In the genomic region with DNA sequence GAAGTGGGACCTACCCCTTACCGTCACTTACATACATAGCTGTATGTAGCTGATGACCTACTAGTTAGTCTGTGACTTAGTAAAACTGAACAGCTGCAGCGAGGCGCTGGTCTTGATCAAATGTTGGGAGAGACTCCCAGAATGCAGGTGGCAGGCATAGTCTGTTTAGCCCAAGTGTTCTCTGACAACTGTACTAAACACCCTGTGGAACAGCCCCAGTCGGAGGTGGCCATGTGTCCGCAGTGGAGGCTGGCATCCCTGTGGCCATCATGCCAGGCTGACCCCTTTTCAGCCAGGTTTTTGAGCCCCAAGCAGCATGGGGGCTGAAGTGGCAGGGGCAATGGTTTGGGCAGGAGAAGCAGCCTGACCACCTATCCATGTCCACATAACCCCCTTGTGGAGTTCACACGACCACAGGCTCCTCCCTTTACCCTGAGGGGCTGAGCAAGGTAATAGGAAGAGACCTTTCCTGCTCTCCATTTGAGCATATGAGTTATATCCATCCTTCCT, we compare ENCODE assay signal across 18 cellular contexts. TPM values are rescaled to one million over a fixed set of nuclear protein-coding genes. Genes with fewer than 3 reads are reported as not detected.
DNase-seq lines count a peak whose midpoint lies in the region; ATAC-seq and TF ChIP-seq lines count a peak whose summit lies in the region.
"Had no signal": no experiment of that assay in that cellular context is flagged by ENCODE, and none has a peak within 500 bp of the region (broad histone marks: within the 10 kb centered on the region; RNA-seq: fewer than 3 reads in every experiment).

No MANE protein-coding gene starts in this region.

- H3K27me3 ChIP-seq in endodermal cell (ENCODE audit: control insufficient read depth, insufficient read depth, low read length, poor library complexity, severe bottlenecking), result peaks cover 19% of the 10 kb centered on the region

- TF ChIP-seq CTCF in endodermal cell (conservative IDR thresholded peaks at IDR 0.05), result no peak

- no peak overlapping the region for H3K4me3 ChIP-seq in endodermal cell (ENCODE audit: low read length)

- intact Hi-C loops in sciatic nerve (cut with DNase I) (no loop called here), left colon (cut with DNase I, micrococcal nuclease) (no loop called here)

- no peak overlapping the region for H3K27ac Mint-ChIP-seq in activated T-cell treated with anti-CD3 and anti-CD28 coated beads, Interleukin-2, amount 50 U/mL, for 24 hours
- no peak overlapping the region for H3K27ac Mint-ChIP-seq in activated T-cell treated with anti-CD3 and anti-CD28 coated beads, Interleukin-2, amount 50 U/mL, for 72 hours
- no peak overlapping the region for H3K27ac Mint-ChIP-seq in endodermal cell
- H3K27ac Mint-ChIP-seq in immature natural killer cell, result no peak overlapping the region

- H3K27ac ChIP-seq in endodermal cell (ENCODE audit: low read depth, low read length), result no peak overlapping the region

- no peaks in the 10 kb centered on the region for H3K4me1 Mint-ChIP-seq in activated T-cell treated with anti-CD3 and anti-CD28 coated beads, Interleukin-2, amount 50 U/mL, for 24 hours (ENCODE audit: low read depth)
- H3K4me1 Mint-ChIP-seq in activated T-cell treated with anti-CD3 and anti-CD28 coated beads, Interleukin-2, amount 50 U/mL, for 72 hours (ENCODE audit: low read depth), result no peaks in the 10 kb centered on the region
- peaks cover 12% of the 10 kb centered on the region for H3K4me1 Mint-ChIP-seq in endodermal cell
- H3K4me1 Mint-ChIP-seq in immature natural killer cell, result no peaks in the 10 kb centered on the region

- peaks cover 2% of the 10 kb centered on the region for H3K4me1 ChIP-seq in endodermal cell (ENCODE audit: control insufficient read depth, insufficient read depth, low read length)

- H3K27me3 Mint-ChIP-seq in activated T-cell treated with anti-CD3 and anti-CD28 coated beads, Interleukin-2, amount 50 U/mL, for 24 hours, result peaks cover 3% of the 10 kb centered on the region
- H3K27me3 Mint-ChIP-seq in activated T-cell treated with anti-CD3 and anti-CD28 coated beads, Interleukin-2, amount 50 U/mL, for 72 hours (ENCODE audit: low read depth), result peaks cover 5% of the 10 kb centered on the region
- H3K27me3 Mint-ChIP-seq in endodermal cell (ENCODE audit: insufficient read depth) (peaks cover 14% of the 10 kb centered on the region), immature natural killer cell (ENCODE audit: low read depth in 3 of 3) (peaks cover 1 to 7% (median 2%) of the 10 kb centered on the region in 3 donors)

- DNase-seq in activated T-cell treated with anti-CD3 and anti-CD28 coated beads, Interleukin-2, amount 50 U/mL, for 24 hours, result peak; percentile 6
- DNase-seq in activated T-cell treated with anti-CD3 and anti-CD28 coated beads, Interleukin-2, amount 50 U/mL, for 72 hours, result no peak
- DNase-seq in endodermal cell (peak; percentile 35), sciatic nerve (ENCODE audit: low spot score) (peak; percentile 30), immature natural killer cell (no peak), left colon (no peak)
- DNase-seq: 8988T; DMS79 treated with DMSO at 0.1 percent for 48 hours; GF-D8; NCI-H1092 treated with DMSO at 0.1 percent for 48 hours; NCI-H1436 treated with DMSO at 0.1 percent for 48 hours; NCI-H187 treated with DMSO at 0.1 percent for 48 hours; NCI-H2171 treated with DMSO at 0.1 percent for 48 hours; NCI-H524 treated with DMSO at 0.1 percent for 48 hours; NK-92 treated with Interleukin-12 subunit alpha and Interleukin-12 subunit beta, amount 100 ng/mL, for 24 hours; PC-3 had no signal

- no peaks in the 10 kb centered on the region for H3K36me3 Mint-ChIP-seq in activated T-cell treated with anti-CD3 and anti-CD28 coated beads, Interleukin-2, amount 50 U/mL, for 24 hours (ENCODE audit: low read depth)
- H3K36me3 Mint-ChIP-seq in activated T-cell treated with anti-CD3 and anti-CD28 coated beads, Interleukin-2, amount 50 U/mL, for 72 hours (ENCODE audit: insufficient read depth in 2 of 2), result no peaks in the 10 kb centered on the region
- H3K36me3 Mint-ChIP-seq in endodermal cell (ENCODE audit: low read depth) (no peaks in the 10 kb centered on the region), immature natural killer cell (no peaks in the 10 kb centered on the region)

- H3K4me3 Mint-ChIP-seq in activated T-cell treated with anti-CD3 and anti-CD28 coated beads, Interleukin-2, amount 50 U/mL, for 24 hours, result no peak overlapping the region
- no peak overlapping the region for H3K4me3 Mint-ChIP-seq in activated T-cell treated with anti-CD3 and anti-CD28 coated beads, Interleukin-2, amount 50 U/mL, for 72 hours
- H3K4me3 Mint-ChIP-seq in endodermal cell (no peak overlapping the region), immature natural killer cell (no peak overlapping the region)

- no peaks in the 10 kb centered on the region for H3K36me3 ChIP-seq in endodermal cell (ENCODE audit: control insufficient read depth, insufficient read depth, low read length)

- no peak for ATAC-seq in activated T-cell treated with anti-CD3 and anti-CD28 coated beads, Interleukin-2, amount 50 U/mL, for 72 hours (replicated peaks in 1 of 2)
- ATAC-seq in sciatic nerve (no peak), GM19351 (IDR thresholded peaks at IDR 0.05; ENCODE audit: unreplicated experiment) (no peak), left colon (no peak)
- ATAC-seq: PC-3 had no signal

- H3K9me3 ChIP-seq in endodermal cell (ENCODE audit: control insufficient read depth, low read length), result no peaks in the 10 kb centered on the region

- no peak overlapping the region for H3K9ac ChIP-seq in endodermal cell (ENCODE audit: extremely low read depth, low read length, poor library complexity, severe bottlenecking)

- WGBS in endodermal cell (ENCODE audit: insufficient coverage in 1 of 2, insufficient read length in 1 of 2), 2 experiments, result 85 to 91% methylated on average over 6 of the region's 6 CpGs

- no peaks in the 10 kb centered on the region for H3K9me3 Mint-ChIP-seq in activated T-cell treated with anti-CD3 and anti-CD28 coated beads, Interleukin-2, amount 50 U/mL, for 24 hours
- H3K9me3 Mint-ChIP-seq in activated T-cell treated with anti-CD3 and anti-CD28 coated beads, Interleukin-2, amount 50 U/mL, for 72 hours, result no peaks in the 10 kb centered on the region
- H3K9me3 Mint-ChIP-seq in endodermal cell (no peaks in the 10 kb centered on the region), immature natural killer cell (peaks cover 0 to 2% (median 0%) of the 10 kb centered on the region in 6 donors)

RNA-seq across cellular contexts. Expression of a gene that starts 7.2 kb away (rescaled TPM):
- 10 to 100 TPM; 52.3 to 58.9 TPM for total RNA-seq in activated T-cell treated with anti-CD3 and anti-CD28 coated beads, Interleukin-2, amount 50 U/mL, for 72 hours
- total RNA-seq in endodermal cell (10 to 100 TPM; 15.3 to 18.5 TPM), sciatic nerve (5.5 TPM), left colon (1 to 10 TPM in 1 of 2 donors, under 1 TPM in 1; 0.87 to 1.2 TPM)
- polyA plus RNA-seq in endodermal cell (2013, experiment 1 of 2), result 5.0 TPM
- 5.6 TPM for polyA plus RNA-seq in endodermal cell (2013, experiment 2 of 2)
- not detected for polyA plus RNA-seq in immature natural killer cell
- total RNA-seq: HT-29 had no signal

Comparison
In these comparisons a context has a peak if more than half of its experiments do, and no peak if none do; other contexts are left out.
1. DNase-seq: peak in activated T-cell treated with anti-CD3 and anti-CD28 coated beads, Interleukin-2, amount 50 U/mL, for 24 hours (single experiment), endodermal cell (single experiment) and sciatic nerve (single experiment); none in activated T-cell treated with anti-CD3 and anti-CD28 coated beads, Interleukin-2, amount 50 U/mL, for 72 hours (0 of 2), immature natural killer cell (0 of 3) and left colon (0 of 2).